In the genomic region with DNA sequence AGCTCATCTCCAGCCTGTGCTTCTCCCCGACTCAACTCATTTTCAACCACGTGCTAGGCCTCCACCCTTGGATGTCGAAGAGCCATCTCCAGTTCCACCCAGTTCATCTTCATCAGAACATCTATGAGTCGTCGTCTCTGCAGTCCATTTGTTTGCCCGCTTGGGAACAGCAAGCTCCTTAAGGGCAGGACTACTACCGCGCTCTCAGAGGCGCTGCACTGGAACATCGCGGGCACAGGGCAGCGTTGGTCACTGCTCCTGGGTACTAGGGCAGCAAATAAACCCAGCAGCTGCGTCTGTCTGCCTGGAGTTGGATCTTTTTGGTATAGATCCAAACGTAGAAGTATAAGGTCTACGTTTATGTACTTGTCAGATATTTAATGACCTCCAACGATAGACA, we compare ENCODE assay signal across 8 cellular contexts. TPM values are rescaled to one million over a fixed set of nuclear protein-coding genes. Genes with fewer than 3 reads are reported as not detected.
DNase-seq lines count a peak whose midpoint lies in the region; ATAC-seq and TF ChIP-seq lines count a peak whose summit lies in the region.

No MANE protein-coding gene starts in this region.

- no peaks in the 10 kb centered on the region for H3F3A ChIP-seq in neural progenitor cell (ENCODE audit: low read depth)

- no peak for TF ChIP-seq CTCF in HL-60 (IDR thresholded peaks at IDR 0.05; ENCODE audit: insufficient read depth, low read length)
- no peak for TF ChIP-seq CTCF in esophagus squamous epithelium (IDR thresholded peaks at IDR 0.05)
- TF ChIP-seq CTCF in neural progenitor cell (IDR thresholded peaks at IDR 0.05), result no peak

- intact Hi-C loops in esophagus squamous epithelium (cut with DNase I), result no loop called here

- peak overlapping the region; percentile 99 for H2AFZ ChIP-seq in neural progenitor cell (replicated peaks)

- H3K36me3 ChIP-seq in esophagus squamous epithelium (no peaks in the 10 kb centered on the region), neural progenitor cell (no peaks in the 10 kb centered on the region)

- peaks cover 41% of the 10 kb centered on the region for H3K79me2 ChIP-seq in neural progenitor cell (ENCODE audit: low read depth)

- peak overlapping the region; percentile 70 for H3K27ac Mint-ChIP-seq in neural progenitor cell

- peak overlapping the region; percentile 88 for H3K4me3 Mint-ChIP-seq in neural progenitor cell

- peaks cover 5 to 42% (median 6%) of the 10 kb centered on the region in 3 donors for H3K4me1 ChIP-seq in esophagus squamous epithelium
- peaks cover 7% of the 10 kb centered on the region for H3K4me1 ChIP-seq in neural progenitor cell

- no peak overlapping the region for H3K9ac ChIP-seq in neural progenitor cell

- no peak for TF ChIP-seq POLR2A in esophagus squamous epithelium (IDR thresholded peaks at IDR 0.05)

- 31 to 53% methylated on average over 10 to 13 of the region's 16 CpGs for WGBS in esophagus squamous epithelium, 2 donors

- H3K4me3 ChIP-seq in HL-60 (replicated peaks; ENCODE audit: insufficient read depth, low read length) (peak overlapping the region; percentile 59), esophagus squamous epithelium (peak overlapping the region; percentile 69 to 91 (median 76)), neural progenitor cell (peak overlapping the region; percentile 80)

- H3K27me3 Mint-ChIP-seq in neural progenitor cell (ENCODE audit: insufficient read depth, low read depth), result peaks cover 7% of the 10 kb centered on the region

- peak overlapping the region; percentile 80 for H3K4me2 ChIP-seq in neural progenitor cell

- peaks cover 21% of the 10 kb centered on the region for H3K9me3 Mint-ChIP-seq in neural progenitor cell

- peak overlapping the region; percentile 97 for H3K27ac ChIP-seq in HL-60 (replicated peaks)
- H3K27ac ChIP-seq in esophagus squamous epithelium, result peak overlapping the region; percentile 93 to 97 (median 97)
- H3K27ac ChIP-seq in neural progenitor cell, result no peak overlapping the region

- H4K20me1 ChIP-seq in neural progenitor cell (ENCODE audit: low read depth), result peaks cover 4% of the 10 kb centered on the region

- H3K4me1 Mint-ChIP-seq in neural progenitor cell, result peaks cover 20% of the 10 kb centered on the region

- H3K27me3 ChIP-seq in HL-60 (ENCODE audit: insufficient read depth, poor library complexity, severe bottlenecking), result no peaks in the 10 kb centered on the region
- H3K27me3 ChIP-seq in esophagus squamous epithelium, result peaks cover 0 to 20% (median 0%) of the 10 kb centered on the region in 4 donors
- H3K27me3 ChIP-seq in neural progenitor cell, result peaks cover 33% of the 10 kb centered on the region

- ATAC-seq in GM21619 (IDR thresholded peaks at IDR 0.05; ENCODE audit: unreplicated experiment) (no peak), HG02840 (IDR thresholded peaks at IDR 0.05; ENCODE audit: low FRiP score, unreplicated experiment) (no peak), GM18861 (IDR thresholded peaks at IDR 0.05; ENCODE audit: unreplicated experiment) (no peak)

- H3K9me3 ChIP-seq in esophagus squamous epithelium (no peaks in the 10 kb centered on the region), neural progenitor cell (ENCODE audit: low read depth) (no peaks in the 10 kb centered on the region)

- DNase-seq in HL-60 (ENCODE audit: low read depth in 1 of 2, low spot score in 1 of 2), result no peak
- DNase-seq in activated CD4-positive, alpha-beta T cell treated with anti-CD3 and anti-CD28 coated beads, Interleukin-2, amount 50 U/mL, for 48 hours, result peak; percentile 12 to 24
- DNase-seq in esophagus squamous epithelium (lab: John Stamatoyannopoulos, UW), result no peak
- DNase-seq in neural progenitor cell (ENCODE audit: low spot score), result no peak
- no peak for DNase-seq in NCI-H1048 (lab: John Stamatoyannopoulos, UW)

- peaks cover 4% of the 10 kb centered on the region for H3K36me3 Mint-ChIP-seq in neural progenitor cell

RNA-seq across cellular contexts. Expression of a gene that starts 0.5 kb away (rescaled TPM):
- total RNA-seq in esophagus squamous epithelium (10 to 100 TPM; 19.2 to 37.4 (median 26.2) TPM), neural progenitor cell (ENCODE audit: low replicate concordance) (17.9 and 22.0 TPM in 2 replicates)

Comparison
In these comparisons a context has a peak if more than half of its experiments do, and no peak if none do; other contexts are left out.
1. DNase-seq: peak in activated CD4-positive, alpha-beta T cell treated with anti-CD3 and anti-CD28 coated beads, Interleukin-2, amount 50 U/mL, for 48 hours (2 of 2); none in HL-60 (0 of 2), esophagus squamous epithelium (single experiment), neural progenitor cell (single experiment) and NCI-H1048 (single experiment).
2. Peak in every context shown above with its lines, with median percentiles within 50 percentile points of each other: H3K4me3 ChIP-seq.